ENCODE assay signal across 8 cellular contexts in genomic region chr3:185823280-185824044, GRCh38. TPM values are rescaled to one million over a fixed set of nuclear protein-coding genes. Genes with fewer than 3 reads are reported as not detected.
DNase-seq lines count a peak whose midpoint lies in the region; ATAC-seq, FAIRE-seq and TF ChIP-seq lines count a peak whose summit lies in the region.

No MANE protein-coding gene starts in this region.

- H4K20me1 ChIP-seq in BLaER1 (peaks cover 58% of the 10 kb centered on the region), endothelial cell of umbilical vein (replicated peaks; ENCODE audit: control insufficient read depth, extremely low read depth, insufficient read depth, low read length) (peaks cover 10% of the 10 kb centered on the region)

- H2AFZ ChIP-seq in endothelial cell of umbilical vein (ENCODE audit: low read depth, low read length), result no peak overlapping the region

- peaks cover 78% of the 10 kb centered on the region for H3K79me2 ChIP-seq in endothelial cell of umbilical vein (ENCODE audit: control insufficient read depth, insufficient read depth, low read length)

- H3K36me3 ChIP-seq in BLaER1, result no peaks in the 10 kb centered on the region
- no peaks in the 10 kb centered on the region for H3K36me3 ChIP-seq in endothelial cell of umbilical vein (ENCODE audit: control insufficient read depth in 2 of 2, extremely low read depth in 1 of 2, insufficient read depth in 2 of 2, low read length in 2 of 2)
- no peaks in the 10 kb centered on the region for H3K36me3 ChIP-seq in mucosa of descending colon (ENCODE audit: low read depth)

- DNase-seq in HL-60 (ENCODE audit: low read depth in 1 of 2, low spot score in 1 of 2) (no peak), endothelial cell of umbilical vein (ENCODE audit: low read depth, low spot score) (peak; percentile 51), mucosa of descending colon (peak; percentile 66 to 69 (median 67)), ureter (ENCODE audit: low spot score) (peak; percentile 48), mesenteric fat pad (ENCODE audit: low spot score) (no peak)

- ATAC-seq in mucosa of descending colon (peak; percentile 38), HG02970 (IDR thresholded peaks at IDR 0.05; ENCODE audit: low FRiP score, unreplicated experiment) (no peak)

- H3K9me1 ChIP-seq in endothelial cell of umbilical vein (replicated peaks; ENCODE audit: control insufficient read depth, extremely low read depth, insufficient read depth, low read length), result no peaks in the 10 kb centered on the region

- intact Hi-C loops in endothelial cell of umbilical vein (cut with micrococcal nuclease), result loop anchor here (2.0 to 5.0 kb wide), 3 partner anchors 83 to 236 kb away; partner anchors contain the start of gene SENP2
- intact Hi-C loops in mucosa of descending colon (cut with DNase I, micrococcal nuclease), result no loop called here

- H3K27me3 ChIP-seq in BLaER1 (peaks cover 100% of the 10 kb centered on the region), HL-60 (ENCODE audit: insufficient read depth, poor library complexity, severe bottlenecking) (peaks cover 70% of the 10 kb centered on the region), endothelial cell of umbilical vein (ENCODE audit: control insufficient read depth in 2 of 2, insufficient read depth in 2 of 2, low read length in 2 of 2) (no peaks in the 10 kb centered on the region)

- H3K9me3 ChIP-seq in BLaER1 (peaks cover 15% of the 10 kb centered on the region), endothelial cell of umbilical vein (replicated peaks; ENCODE audit: control insufficient read depth, insufficient read depth, low read length) (no peaks in the 10 kb centered on the region), mucosa of descending colon (no peaks in the 10 kb centered on the region)

- TF ChIP-seq POLR2A in endothelial cell of umbilical vein (IDR thresholded peaks at IDR 0.05; ENCODE audit: low read depth, low read length), result no peak

- BruUV-seq in endothelial cell of umbilical vein (replicated peaks; lab: Mats Ljungman, UMichigan), result no TSS peak

- H3K4me1 ChIP-seq in BLaER1 (peaks cover 22% of the 10 kb centered on the region), endothelial cell of umbilical vein (ENCODE audit: control insufficient read depth, extremely low read depth, insufficient read depth, low read length) (peaks cover 44% of the 10 kb centered on the region), mucosa of descending colon (ENCODE audit: low read depth) (peaks cover 16% of the 10 kb centered on the region)

- TF ChIP-seq CTCF in HL-60 (IDR thresholded peaks at IDR 0.05; ENCODE audit: insufficient read depth, low read length) (no peak), VCaP (conservative IDR thresholded peaks at IDR 0.05) (no peak), endothelial cell of umbilical vein (IDR thresholded peaks at IDR 0.05; ENCODE audit: extremely low read depth in 1 of 2, insufficient read depth in 1 of 2, low read depth in 1 of 2, low read length in 2 of 2) (peak in 1 of 2 donors; percentile 16), mucosa of descending colon (IDR thresholded peaks at IDR 0.05) (no peak)

- H3K27ac ChIP-seq in BLaER1 (no peak overlapping the region), HL-60 (replicated peaks) (no peak overlapping the region), VCaP (peak overlapping the region; percentile 46; the same call in 1 of the 2 replicates), endothelial cell of umbilical vein (ENCODE audit: insufficient read depth, low read depth, low read length) (peak overlapping the region; percentile 84)

- CTCF ChIA-PET in endothelial cell of umbilical vein (lab: Charles Lee), result interaction anchor here (0.7 to 5.5 kb wide), 16 partner anchors 31 to 165 kb away, joined by 3 to 51 read pairs (median 6); no protein-coding TSS in a partner anchor

- H3K9ac ChIP-seq in BLaER1 (no peak overlapping the region), endothelial cell of umbilical vein (replicated peaks; ENCODE audit: extremely low read depth, insufficient read depth, low read length) (peak overlapping the region; percentile 99)

- H3K4me2 ChIP-seq in BLaER1, result peak overlapping the region; percentile 97
- H3K4me2 ChIP-seq in endothelial cell of umbilical vein (ENCODE audit: insufficient read depth, low read length), result peak overlapping the region; percentile 85

- FAIRE-seq in endothelial cell of umbilical vein (lab: Jason Lieb, UNC), result no peak

- peak overlapping the region; percentile 72 for H3K4me3 ChIP-seq in BLaER1
- peak overlapping the region; percentile 54 for H3K4me3 ChIP-seq in HL-60 (replicated peaks; ENCODE audit: insufficient read depth, low read length)
- H3K4me3 ChIP-seq in endothelial cell of umbilical vein (replicated peaks in 1 of 3; ENCODE audit: insufficient read depth in 1 of 3, low read depth in 1 of 3, low read length in 3 of 3), result peak overlapping the region; percentile 87 to 100 (median 98)
- H3K4me3 ChIP-seq in mucosa of descending colon, result peak overlapping the region; percentile 54

- dilution Hi-C loops in endothelial cell of umbilical vein (cut with MboI; ENCODE audit: extremely low pct_ligation_motif_present, low sequenced_read_pairs), result no loop called here

- POLR2A ChIA-PET in endothelial cell of umbilical vein (lab: Charles Lee), result interaction anchor here (0.6 to 1.8 kb wide), 4 partner anchors 89 to 115 kb away, joined by 3 to 6 read pairs (median 4); partner anchors contain the start of gene TRA2B

TF ChIP-seq in endothelial cell of umbilical vein, 7 proteins besides CTCF, POLR2A, EP300 and RAD21:
- TF ChIP-seq GATA2 (IDR thresholded peaks at IDR 0.05; ENCODE audit: insufficient read depth, insufficient read length, low read depth, low read length), result no peak
- no peak for TF ChIP-seq MYC (IDR thresholded peaks at IDR 0.05; ENCODE audit: low read depth, low read length)
- TF ChIP-seq FOS (IDR thresholded peaks at IDR 0.05; ENCODE audit: borderline replicate concordance, insufficient read depth, low read length), result no peak
- TF ChIP-seq JUN (IDR thresholded peaks at IDR 0.05; ENCODE audit: borderline replicate concordance, insufficient read depth, insufficient read length, low read depth), result no peak

RNA-seq across cellular contexts. Expression of gene IGF2BP2, which starts 1.4 kb away (rescaled TPM):
- total RNA-seq in endothelial cell of umbilical vein, result 122 and 130 TPM in 2 replicates
- polyA plus RNA-seq in endothelial cell of umbilical vein, result 5.6 and 10.7 TPM in 2 replicates
- polyA plus RNA-seq in endothelial cell of umbilical vein (2011; cell fraction: cytosol; rRNA removed), result 9.5 and 13.7 TPM in 2 replicates
- polyA plus RNA-seq in endothelial cell of umbilical vein (2011; cell fraction: nucleus; rRNA removed), result 54.7 and 55.9 TPM in 2 replicates
- 54.0 and 70.9 TPM in 2 replicates for polyA plus RNA-seq in endothelial cell of umbilical vein (2012)
- polyA minus RNA-seq in endothelial cell of umbilical vein, result 21.9 and 36.3 TPM in 2 replicates
- polyA minus RNA-seq in endothelial cell of umbilical vein (2011; cell fraction: cytosol; rRNA and poly(A)+ RNA removed), result 0.31 TPM
- polyA minus RNA-seq in endothelial cell of umbilical vein (2011; cell fraction: nucleus; rRNA and poly(A)+ RNA removed), result 114 and 115 TPM in 2 replicates
- total RNA-seq in mucosa of descending colon, result 10 to 100 TPM; 26.7 to 67.4 (median 42.1) TPM
- total RNA-seq in ureter, result 5.5 TPM
- total RNA-seq in mesenteric fat pad, result 9.0 TPM

Comparison
In these comparisons a context has a peak if more than half of its experiments do, and no peak if none do; other contexts are left out.
1. H3K27ac ChIP-seq: peak in VCaP (single experiment) and endothelial cell of umbilical vein (single experiment); none in BLaER1 (single experiment) and HL-60 (single experiment).
2. DNase-seq: peak in endothelial cell of umbilical vein (single experiment), mucosa of descending colon (3 of 3) and ureter (single experiment); none in HL-60 (0 of 2) and mesenteric fat pad (single experiment).
3. Peak in every context shown above with its lines, with median percentiles within 50 percentile points of each other: H3K4me3 ChIP-seq.